ENCODE assay signal across 8 cellular contexts in the genomic region with DNA sequence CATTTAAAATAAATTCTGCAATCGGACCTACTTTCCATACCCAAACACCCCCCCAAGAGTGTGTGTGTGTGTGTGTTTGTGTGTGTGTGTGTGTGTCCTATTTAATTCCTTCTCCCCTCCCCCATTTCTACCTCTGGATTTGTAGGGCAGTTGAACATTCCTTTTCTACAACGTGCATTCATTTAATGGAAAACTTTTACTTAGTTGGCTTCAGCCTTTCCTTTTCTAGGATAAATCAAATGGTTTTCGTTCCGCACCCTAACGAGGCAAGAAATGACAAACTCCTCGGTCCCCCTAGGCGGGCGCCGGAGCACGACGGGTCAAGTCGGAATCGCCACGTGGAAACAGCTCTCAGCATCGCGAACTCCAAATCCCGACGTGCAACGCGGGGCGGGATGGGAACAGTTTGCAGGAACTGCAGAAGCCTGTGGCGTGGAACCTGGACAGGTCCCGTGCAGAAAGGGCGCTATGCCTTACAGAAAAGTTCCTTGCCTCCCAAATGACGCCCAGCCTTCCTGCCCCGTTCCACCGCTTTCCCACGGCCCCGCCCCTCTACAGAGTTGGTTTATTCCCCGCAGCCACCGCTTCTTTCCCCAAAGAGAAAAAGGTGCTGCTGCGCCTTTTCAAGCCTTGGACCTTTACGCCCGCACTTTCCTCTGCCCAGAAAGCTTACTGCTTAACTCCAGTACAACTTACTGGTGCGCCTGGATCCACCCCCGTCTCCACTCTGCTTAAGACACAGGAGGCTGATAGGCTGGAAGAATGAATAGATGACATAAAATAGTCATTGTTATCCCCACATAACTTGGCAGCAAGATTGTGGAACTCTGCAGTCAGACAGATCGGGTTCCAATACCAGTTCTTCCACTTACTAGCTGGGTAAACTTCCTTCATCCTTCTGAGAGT. TPM values are rescaled to one million over a fixed set of nuclear protein-coding genes. Genes with fewer than 3 reads are reported as not detected.
DNase-seq lines count a peak whose midpoint lies in the region; ATAC-seq, FAIRE-seq and TF ChIP-seq lines count a peak whose summit lies in the region.

No MANE protein-coding gene starts in this region.

- H3K4me1 Mint-ChIP-seq in astrocyte (ENCODE audit: low read depth, unreplicated experiment): peaks cover 12% of the 10 kb centered on the region

- H3K36me3 ChIP-seq in astrocyte (ENCODE audit: insufficient read depth, low read length) (peaks cover 5% of the 10 kb centered on the region), right atrium auricular region (peaks cover 18% of the 10 kb centered on the region)

- DNase-seq in AG20443 (ENCODE audit: low spot score) (peak; percentile 85), GM19238 (ENCODE audit: insufficient read length, low spot score) (peak; percentile 44), NCI-H1092 treated with DMSO at 0.1 percent for 48 hours (lab: John Stamatoyannopoulos, UW) (peak; percentile 57), SKM-1 treated with dmso at 0.1 percent for 144 hours (lab: John Stamatoyannopoulos, UW; ENCODE audit: unreplicated experiment) (peak; percentile 66), astrocyte (ENCODE audit: low read depth) (peak; percentile 71), right atrium auricular region (ENCODE audit: low spot score) (peak; percentile 90), pons (ENCODE audit: low spot score) (peak; percentile 83)

- peaks cover 15% of the 10 kb centered on the region for H4K20me1 ChIP-seq in astrocyte (ENCODE audit: insufficient read depth, low read length)

- H3K9me3 ChIP-seq in astrocyte (ENCODE audit: insufficient read depth, low read depth, low read length) (no peaks in the 10 kb centered on the region), right atrium auricular region (no peaks in the 10 kb centered on the region)

- peak overlapping the region; percentile 95 for H2AFZ ChIP-seq in astrocyte (ENCODE audit: low read depth, low read length)

- ATAC-seq in HG03139 (IDR thresholded peaks at IDR 0.05; ENCODE audit: unreplicated experiment): no peak

- H3K36me3 Mint-ChIP-seq in astrocyte (ENCODE audit: low read depth, unreplicated experiment): no peaks in the 10 kb centered on the region

- H3K4me1 ChIP-seq in astrocyte (ENCODE audit: insufficient read depth, low read length) (peaks cover 13% of the 10 kb centered on the region), right atrium auricular region (peaks cover 0 to 24% of the 10 kb centered on the region in 2 donors)

- H3K4me2 ChIP-seq in astrocyte (ENCODE audit: low read length): peak overlapping the region; percentile 96

- H3K9ac ChIP-seq in astrocyte (ENCODE audit: low read length): peak overlapping the region; percentile 89

- peak overlapping the region; percentile 97 for H3K27ac Mint-ChIP-seq in astrocyte (ENCODE audit: unreplicated experiment)

- no peaks in the 10 kb centered on the region for H3K9me3 Mint-ChIP-seq in astrocyte (ENCODE audit: unreplicated experiment)

- H3K27me3 Mint-ChIP-seq in astrocyte (ENCODE audit: low read depth, unreplicated experiment): no peaks in the 10 kb centered on the region

- no peak for FAIRE-seq in astrocyte (lab: Jason Lieb, UNC)

- peak overlapping the region; percentile 93 for H3K4me3 ChIP-seq in astrocyte (ENCODE audit: insufficient read depth, low read depth, low read length)
- H3K4me3 ChIP-seq in right atrium auricular region: peak overlapping the region; percentile 87 to 92

- H3K27ac ChIP-seq in astrocyte (ENCODE audit: low read depth, low read length) (peak overlapping the region; percentile 14), right atrium auricular region (peak overlapping the region; percentile 88 to 93)

- TF ChIP-seq CTCF in astrocyte (IDR thresholded peaks at IDR 0.05; ENCODE audit: insufficient read depth, low read depth, low read length) (no peak), right atrium auricular region (IDR thresholded peaks at IDR 0.05) (peak in 1 of 2 donors; percentile 21)

- H3K27me3 ChIP-seq in astrocyte (ENCODE audit: insufficient read depth, low read length): no peaks in the 10 kb centered on the region
- H3K27me3 ChIP-seq in right atrium auricular region: no peaks in the 10 kb centered on the region

- H3K79me2 ChIP-seq in astrocyte (ENCODE audit: insufficient read depth, low read length): peaks cover 45% of the 10 kb centered on the region

- peak overlapping the region; percentile 97 for H3K4me3 Mint-ChIP-seq in astrocyte (ENCODE audit: unreplicated experiment)

RNA-seq across cellular contexts. Expression of a gene that starts 1.1 kb away (rescaled TPM):
- total RNA-seq in astrocyte (20.8 and 22.6 TPM in 2 replicates), right atrium auricular region (10 to 100 TPM; 19.6 to 24.3 TPM)

RNA-seq across cellular contexts. Expression of a gene that starts 21.1 kb away (rescaled TPM):
- total RNA-seq in astrocyte (107 and 110 TPM in 2 replicates), right atrium auricular region (10 to 100 TPM; 43.5 to 66.1 TPM)

RNA-seq across cellular contexts. Expression of a gene that starts 37.2 kb away (rescaled TPM):
- not detected in 2 replicates for total RNA-seq in astrocyte
- not detected for total RNA-seq in right atrium auricular region

RNA-seq across cellular contexts. Expression of a gene that starts 40.6 kb away (rescaled TPM):
- 603 and 613 TPM in 2 replicates for total RNA-seq in astrocyte
- 100 to 1,000 TPM; 183 to 235 TPM for total RNA-seq in right atrium auricular region

RNA-seq across cellular contexts. Expression of a gene that starts 51.9 kb away (rescaled TPM):
- total RNA-seq in astrocyte (61.1 and 70.9 TPM in 2 replicates), right atrium auricular region (10 to 100 TPM; 42.8 to 47.9 TPM)
